In the genomic region with DNA sequence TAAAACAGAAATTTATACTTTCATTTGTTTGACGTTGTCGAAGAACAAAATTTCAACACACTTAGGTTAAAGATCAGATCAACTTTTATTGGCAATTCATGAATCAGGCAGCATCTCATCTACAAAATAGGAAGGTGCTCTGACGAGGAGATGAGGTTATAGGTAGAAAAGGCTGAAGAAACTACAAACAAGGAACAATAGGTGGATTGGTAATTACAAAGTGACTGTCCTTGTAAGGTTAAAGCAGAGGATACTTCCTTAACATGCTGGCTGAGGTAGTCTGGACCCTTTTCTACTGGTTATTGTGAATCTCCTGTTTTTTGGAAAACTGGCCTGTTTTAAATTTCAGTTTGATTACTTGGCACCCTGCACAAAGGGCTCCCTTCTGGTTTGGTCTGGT, we compare ENCODE assay signal across 1 cellular context.
TF ChIP-seq lines count a peak whose summit lies in the region.

No MANE protein-coding gene starts in this region.

TF ChIP-seq in GM23338, 12 proteins besides CTCF, POLR2A, EP300 and RAD21:
- TF ChIP-seq, protein P1, sequence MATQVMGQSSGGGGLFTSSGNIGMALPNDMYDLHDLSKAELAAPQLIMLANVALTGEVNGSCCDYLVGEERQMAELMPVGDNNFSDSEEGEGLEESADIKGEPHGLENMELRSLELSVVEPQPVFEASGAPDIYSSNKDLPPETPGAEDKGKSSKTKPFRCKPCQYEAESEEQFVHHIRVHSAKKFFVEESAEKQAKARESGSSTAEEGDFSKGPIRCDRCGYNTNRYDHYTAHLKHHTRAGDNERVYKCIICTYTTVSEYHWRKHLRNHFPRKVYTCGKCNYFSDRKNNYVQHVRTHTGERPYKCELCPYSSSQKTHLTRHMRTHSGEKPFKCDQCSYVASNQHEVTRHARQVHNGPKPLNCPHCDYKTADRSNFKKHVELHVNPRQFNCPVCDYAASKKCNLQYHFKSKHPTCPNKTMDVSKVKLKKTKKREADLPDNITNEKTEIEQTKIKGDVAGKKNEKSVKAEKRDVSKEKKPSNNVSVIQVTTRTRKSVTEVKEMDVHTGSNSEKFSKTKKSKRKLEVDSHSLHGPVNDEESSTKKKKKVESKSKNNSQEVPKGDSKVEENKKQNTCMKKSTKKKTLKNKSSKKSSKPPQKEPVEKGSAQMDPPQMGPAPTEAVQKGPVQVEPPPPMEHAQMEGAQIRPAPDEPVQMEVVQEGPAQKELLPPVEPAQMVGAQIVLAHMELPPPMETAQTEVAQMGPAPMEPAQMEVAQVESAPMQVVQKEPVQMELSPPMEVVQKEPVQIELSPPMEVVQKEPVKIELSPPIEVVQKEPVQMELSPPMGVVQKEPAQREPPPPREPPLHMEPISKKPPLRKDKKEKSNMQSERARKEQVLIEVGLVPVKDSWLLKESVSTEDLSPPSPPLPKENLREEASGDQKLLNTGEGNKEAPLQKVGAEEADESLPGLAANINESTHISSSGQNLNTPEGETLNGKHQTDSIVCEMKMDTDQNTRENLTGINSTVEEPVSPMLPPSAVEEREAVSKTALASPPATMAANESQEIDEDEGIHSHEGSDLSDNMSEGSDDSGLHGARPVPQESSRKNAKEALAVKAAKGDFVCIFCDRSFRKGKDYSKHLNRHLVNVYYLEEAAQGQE (IDR thresholded peaks at IDR 0.05; ENCODE audit: unreplicated experiment) = no peak
- TF ChIP-seq JUNB (IDR thresholded peaks at IDR 0.05; ENCODE audit: unreplicated experiment) (no peak), CREB1 (CRISPR knock-in tag; IDR thresholded peaks at IDR 0.05; ENCODE audit: low read depth) (no peak), ZNF114 (CRISPR knock-in tag; IDR thresholded peaks at IDR 0.05) (no peak), NANOG (IDR thresholded peaks at IDR 0.05; ENCODE audit: borderline replicate concordance) (no peak), EZH2 (IDR thresholded peaks at IDR 0.05; ENCODE audit: low read depth, unreplicated experiment) (no peak)
